ENCODE assay signal across 1 cellular context in the genomic region with DNA sequence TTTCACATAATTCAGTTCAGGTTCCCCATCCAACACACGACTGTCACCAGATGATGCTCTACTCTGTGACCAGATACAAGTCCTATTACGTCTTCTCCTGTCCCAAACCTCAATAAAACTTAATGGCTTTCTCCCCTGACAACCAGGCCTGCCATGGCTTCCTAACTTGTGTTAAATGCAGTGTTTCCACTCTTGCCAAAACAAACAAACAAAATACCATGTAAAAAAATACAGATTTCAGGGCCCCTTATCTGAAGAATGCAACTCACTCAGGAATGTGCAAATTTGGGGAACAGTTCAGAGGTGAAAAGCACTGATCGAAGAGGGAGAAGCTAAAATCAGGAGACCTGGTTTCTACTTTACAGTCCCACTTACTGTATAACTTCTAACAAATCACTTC.
TF ChIP-seq lines count a peak whose summit lies in the region.

No MANE protein-coding gene starts in this region.

TF ChIP-seq in WTC11, 78 proteins besides CTCF, POLR2A, EP300 and RAD21 (continued from another document):
- TF ChIP-seq, protein P1, sequence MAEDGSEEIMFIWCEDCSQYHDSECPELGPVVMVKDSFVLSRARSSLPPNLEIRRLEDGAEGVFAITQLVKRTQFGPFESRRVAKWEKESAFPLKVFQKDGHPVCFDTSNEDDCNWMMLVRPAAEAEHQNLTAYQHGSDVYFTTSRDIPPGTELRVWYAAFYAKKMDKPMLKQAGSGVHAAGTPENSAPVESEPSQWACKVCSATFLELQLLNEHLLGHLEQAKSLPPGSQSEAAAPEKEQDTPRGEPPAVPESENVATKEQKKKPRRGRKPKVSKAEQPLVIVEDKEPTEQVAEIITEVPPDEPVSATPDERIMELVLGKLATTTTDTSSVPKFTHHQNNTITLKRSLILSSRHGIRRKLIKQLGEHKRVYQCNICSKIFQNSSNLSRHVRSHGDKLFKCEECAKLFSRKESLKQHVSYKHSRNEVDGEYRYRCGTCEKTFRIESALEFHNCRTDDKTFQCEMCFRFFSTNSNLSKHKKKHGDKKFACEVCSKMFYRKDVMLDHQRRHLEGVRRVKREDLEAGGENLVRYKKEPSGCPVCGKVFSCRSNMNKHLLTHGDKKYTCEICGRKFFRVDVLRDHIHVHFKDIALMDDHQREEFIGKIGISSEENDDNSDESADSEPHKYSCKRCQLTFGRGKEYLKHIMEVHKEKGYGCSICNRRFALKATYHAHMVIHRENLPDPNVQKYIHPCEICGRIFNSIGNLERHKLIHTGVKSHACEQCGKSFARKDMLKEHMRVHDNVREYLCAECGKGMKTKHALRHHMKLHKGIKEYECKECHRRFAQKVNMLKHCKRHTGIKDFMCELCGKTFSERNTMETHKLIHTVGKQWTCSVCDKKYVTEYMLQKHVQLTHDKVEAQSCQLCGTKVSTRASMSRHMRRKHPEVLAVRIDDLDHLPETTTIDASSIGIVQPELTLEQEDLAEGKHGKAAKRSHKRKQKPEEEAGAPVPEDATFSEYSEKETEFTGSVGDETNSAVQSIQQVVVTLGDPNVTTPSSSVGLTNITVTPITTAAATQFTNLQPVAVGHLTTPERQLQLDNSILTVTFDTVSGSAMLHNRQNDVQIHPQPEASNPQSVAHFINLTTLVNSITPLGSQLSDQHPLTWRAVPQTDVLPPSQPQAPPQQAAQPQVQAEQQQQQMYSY (CRISPR knock-in tag; IDR thresholded peaks at IDR 0.05) = no peak
- TF ChIP-seq, protein P2, sequence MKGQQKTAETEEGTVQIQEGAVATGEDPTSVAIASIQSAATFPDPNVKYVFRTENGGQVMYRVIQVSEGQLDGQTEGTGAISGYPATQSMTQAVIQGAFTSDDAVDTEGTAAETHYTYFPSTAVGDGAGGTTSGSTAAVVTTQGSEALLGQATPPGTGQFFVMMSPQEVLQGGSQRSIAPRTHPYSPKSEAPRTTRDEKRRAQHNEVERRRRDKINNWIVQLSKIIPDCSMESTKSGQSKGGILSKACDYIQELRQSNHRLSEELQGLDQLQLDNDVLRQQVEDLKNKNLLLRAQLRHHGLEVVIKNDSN (CRISPR knock-in tag; IDR thresholded peaks at IDR 0.05) = no peak
